In genomic region chr11:43270468-43270867, GRCh38 we compare ENCODE assay signal across 1 cellular context.
TF ChIP-seq lines count a peak whose summit lies in the region.

No MANE protein-coding gene starts in this region.

TF ChIP-seq in HepG2, 621 proteins besides CTCF, POLR2A, EP300 and RAD21 (continued from another document):
- peak; percentile 61; the same call in 1 of the 2 replicates for TF ChIP-seq CEBPB (IDR thresholded peaks at IDR 0.05; ENCODE audit: borderline replicate concordance, low read depth, low read length)
